In the genomic region with DNA sequence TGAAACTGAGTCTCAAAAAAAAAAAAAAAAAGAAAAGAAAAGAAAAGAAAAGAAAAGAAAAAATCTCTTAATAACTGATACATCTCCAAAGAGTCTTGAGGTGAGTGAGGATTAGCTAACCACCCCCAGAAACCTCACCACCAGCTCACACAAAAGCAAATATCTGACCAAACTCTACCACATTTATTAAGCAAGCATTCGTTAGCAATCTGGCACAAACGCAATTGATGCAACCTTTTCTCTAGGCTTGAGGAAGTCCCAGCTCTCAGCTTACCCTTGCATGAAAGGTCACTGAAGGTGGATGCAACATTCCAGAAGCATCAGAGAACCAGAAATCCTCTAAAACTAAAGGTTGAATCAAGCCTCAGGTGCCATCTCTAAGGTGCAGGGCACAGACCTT, we compare ENCODE assay signal across 26 cellular contexts.
"Had no signal": no experiment of that assay in that cellular context is flagged by ENCODE, and none has a peak within 500 bp of the region (broad histone marks: within the 10 kb centered on the region; RNA-seq: fewer than 3 reads in every experiment).

No MANE protein-coding gene starts in this region.

- H3K27me3 Mint-ChIP-seq: activated CD4-positive, alpha-beta T cell treated with anti-CD3 and anti-CD28 coated beads for 36 hours; activated naive CD4-positive, alpha-beta T cell treated with anti-CD3 and anti-CD28 coated beads, Interleukin-2, amount 10 ng/mL, durations not matched to agents 7 days and 5 days; activated naive CD8-positive, alpha-beta T cell treated with anti-CD3 and anti-CD28 coated beads, Interleukin-2, amount 10 ng/mL, durations not matched to agents 7 days and 5 days; stimulated activated naive CD8-positive, alpha-beta T cell treated with anti-CD3 and anti-CD28 coated beads, Interleukin-15, amount 100 ng/mL, for 72 hours had no signal

- H3K27ac ChIP-seq: ascending aorta, brain microvascular endothelial cell, coronary artery, pancreas, prostate gland, sigmoid colon, upper lobe of left lung had no signal

- H3K9me3 Mint-ChIP-seq: activated naive CD4-positive, alpha-beta T cell treated with anti-CD3 and anti-CD28 coated beads, Interleukin-2, amount 10 ng/mL, durations not matched to agents 7 days and 5 days; stimulated activated effector memory CD8-positive, alpha-beta T cell treated with anti-CD3 and anti-CD28 coated beads, Interleukin-12 subunit alpha, Interleukin-12 subunit beta, amount 100 ng/mL, for 72 hours; stimulated activated naive CD8-positive, alpha-beta T cell treated with anti-CD3 and anti-CD28 coated beads, Interleukin-15, amount 100 ng/mL, for 72 hours; T-helper 2 cell treated with Interferon-gamma antibody and Interleukin-4, amounts not matched to agents 5 μg/mL and 100 μg/mL, for 36 hours had no signal

- H3K36me3 ChIP-seq: ascending aorta, brain microvascular endothelial cell, pancreas, prostate gland, sigmoid colon, upper lobe of left lung had no signal

- H3K4me1 Mint-ChIP-seq: activated naive CD8-positive, alpha-beta T cell treated with anti-CD3 and anti-CD28 coated beads, Interleukin-2, amount 10 ng/mL, durations not matched to agents 7 days and 5 days had no signal

- H3K4me3 ChIP-seq: ascending aorta, coronary artery, pancreas, prostate gland, sigmoid colon, upper lobe of left lung had no signal

- DNase-seq: activated CD4-positive, alpha-beta T cell treated with anti-CD3 and anti-CD28 coated beads for 36 hours; activated CD4-positive, alpha-beta T cell treated with anti-CD3 and anti-CD28 coated beads, Interleukin-2, amount 50 U/mL, for 4 hours; activated CD4-positive, CD25-positive, alpha-beta regulatory T cell; activated effector memory CD4-positive, alpha-beta T cell treated with anti-CD3 and anti-CD28 coated beads, Interleukin-2, amount 50 U/mL, for 16 hours; activated naive CD4-positive, alpha-beta T cell treated with anti-CD3 and anti-CD28 coated beads, Interleukin-2, amount 10 ng/mL, durations not matched to agents 7 days and 5 days; activated naive CD8-positive, alpha-beta T cell treated with anti-CD3 and anti-CD28 coated beads, Interleukin-2, amount 10 ng/mL, durations not matched to agents 7 days and 5 days; brain microvascular endothelial cell; foreskin fibroblast; head of caudate nucleus; hippocampal formation; kidney; midbrain; naive thymus-derived CD4-positive, alpha-beta T cell; pancreas; sigmoid colon; small intestine; stimulated activated CD4-positive, alpha-beta T cell treated with anti-CD3 and anti-CD28 coated beads, Interleukin-4, amount 100 ng/mL, for 24 hours; stimulated activated naive CD8-positive, alpha-beta T cell treated with anti-CD3 and anti-CD28 coated beads, Interleukin-15, amount 100 ng/mL, for 72 hours; substantia nigra; upper lobe of left lung had no signal

- H3K4me3 Mint-ChIP-seq: activated CD4-positive, alpha-beta T cell treated with anti-CD3 and anti-CD28 coated beads for 36 hours; activated naive CD4-positive, alpha-beta T cell treated with anti-CD3 and anti-CD28 coated beads, Interleukin-2, amount 10 ng/mL, durations not matched to agents 7 days and 5 days; activated naive CD8-positive, alpha-beta T cell treated with anti-CD3 and anti-CD28 coated beads, Interleukin-2, amount 10 ng/mL, durations not matched to agents 7 days and 5 days; naive thymus-derived CD4-positive, alpha-beta T cell; stimulated activated effector memory CD8-positive, alpha-beta T cell treated with anti-CD3 and anti-CD28 coated beads, Interleukin-12 subunit alpha, Interleukin-12 subunit beta, amount 100 ng/mL, for 72 hours; stimulated activated naive CD8-positive, alpha-beta T cell treated with anti-CD3 and anti-CD28 coated beads, Interleukin-15, amount 100 ng/mL, for 72 hours; T-helper 2 cell treated with Interferon-gamma antibody and Interleukin-4, amounts not matched to agents 5 μg/mL and 100 μg/mL, for 36 hours had no signal

- H3K27ac Mint-ChIP-seq: activated CD4-positive, alpha-beta T cell treated with anti-CD3 and anti-CD28 coated beads for 36 hours; activated naive CD4-positive, alpha-beta T cell treated with anti-CD3 and anti-CD28 coated beads, Interleukin-2, amount 10 ng/mL, durations not matched to agents 7 days and 5 days; activated naive CD8-positive, alpha-beta T cell treated with anti-CD3 and anti-CD28 coated beads, Interleukin-2, amount 10 ng/mL, durations not matched to agents 7 days and 5 days; naive thymus-derived CD4-positive, alpha-beta T cell; stimulated activated effector memory CD8-positive, alpha-beta T cell treated with anti-CD3 and anti-CD28 coated beads, Interleukin-12 subunit alpha, Interleukin-12 subunit beta, amount 100 ng/mL, for 72 hours; stimulated activated naive CD8-positive, alpha-beta T cell treated with anti-CD3 and anti-CD28 coated beads, Interleukin-15, amount 100 ng/mL, for 72 hours; T-helper 2 cell treated with Interferon-gamma antibody and Interleukin-4, amounts not matched to agents 5 μg/mL and 100 μg/mL, for 36 hours had no signal

- ATAC-seq: activated CD4-positive, alpha-beta T cell treated with anti-CD3 and anti-CD28 coated beads for 36 hours; naive thymus-derived CD4-positive, alpha-beta T cell; pancreas; stimulated activated effector memory CD8-positive, alpha-beta T cell treated with anti-CD3 and anti-CD28 coated beads, Interleukin-12 subunit alpha, Interleukin-12 subunit beta, amount 100 ng/mL, for 72 hours; stimulated activated naive CD8-positive, alpha-beta T cell treated with anti-CD3 and anti-CD28 coated beads, Interleukin-15, amount 100 ng/mL, for 72 hours had no signal

- H3K9me3 ChIP-seq: ascending aorta, pancreas, prostate gland, sigmoid colon, upper lobe of left lung had no signal

- H3K4me1 ChIP-seq: ascending aorta, pancreas, prostate gland, sigmoid colon, upper lobe of left lung had no signal

- H3K36me3 Mint-ChIP-seq: activated naive CD4-positive, alpha-beta T cell treated with anti-CD3 and anti-CD28 coated beads, Interleukin-2, amount 10 ng/mL, durations not matched to agents 7 days and 5 days; activated naive CD8-positive, alpha-beta T cell treated with anti-CD3 and anti-CD28 coated beads, Interleukin-2, amount 10 ng/mL, durations not matched to agents 7 days and 5 days; naive thymus-derived CD4-positive, alpha-beta T cell; stimulated activated effector memory CD8-positive, alpha-beta T cell treated with anti-CD3 and anti-CD28 coated beads, Interleukin-12 subunit alpha, Interleukin-12 subunit beta, amount 100 ng/mL, for 72 hours had no signal

- FAIRE-seq: endothelial cell of umbilical vein, kidney, pancreas, small intestine had no signal

- H3K27me3 ChIP-seq: ascending aorta, brain microvascular endothelial cell, sigmoid colon, upper lobe of left lung had no signal
